2 cellular contexts compared by ENCODE assay signal in the genomic region with DNA sequence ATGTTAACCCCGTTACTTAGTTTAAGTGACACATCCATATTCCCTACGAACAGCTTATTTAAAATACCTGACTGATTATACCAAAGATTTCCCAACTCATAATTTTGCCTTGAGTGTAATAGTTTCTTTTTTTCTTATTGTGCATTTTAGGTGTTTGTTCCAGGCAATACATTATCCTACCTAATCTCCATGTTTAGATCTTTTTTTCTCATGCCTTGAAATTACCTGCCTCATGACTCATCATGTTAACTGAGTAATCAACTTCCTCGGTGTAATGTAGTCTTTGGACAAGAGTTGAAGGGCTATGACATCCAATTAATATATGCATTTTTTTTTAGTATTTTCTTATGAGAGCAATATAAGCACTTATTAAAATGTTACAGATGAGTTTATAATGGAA.
TF ChIP-seq lines count a peak whose summit lies in the region.

No MANE protein-coding gene starts in this region.

TF ChIP-seq in HCT116, 20 proteins besides CTCF, POLR2A, EP300 and RAD21 (continued from another document):
- TF ChIP-seq SP1 (IDR thresholded peaks at IDR 0.05; ENCODE audit: low read depth), result peak; percentile 55; the same call in 1 of the 2 replicates
- TF ChIP-seq JUND (IDR thresholded peaks at IDR 0.05), result peak; percentile 84
- TF ChIP-seq EGR1 (IDR thresholded peaks at IDR 0.05; ENCODE audit: low read depth), result 0 out of 2 replicates have a peak, but pooled peaks have one; percentile 15

TF ChIP-seq in SK-N-SH, 30 proteins besides CTCF, POLR2A, EP300 and RAD21 (continued from another document):
- peak; percentile 68 for TF ChIP-seq FOSL2 (IDR thresholded peaks at IDR 0.05; ENCODE audit: borderline replicate concordance, low read depth)
- no peak for TF ChIP-seq RXRA (IDR thresholded peaks at IDR 0.05; ENCODE audit: borderline replicate concordance, low read depth)
- TF ChIP-seq MAX (IDR thresholded peaks at IDR 0.05; ENCODE audit: low read depth), result no peak
- no peak for TF ChIP-seq FOXM1 (IDR thresholded peaks at IDR 0.05; ENCODE audit: low read depth)
- TF ChIP-seq RFX5 (IDR thresholded peaks at IDR 0.05; ENCODE audit: low read length), result no peak
- no peak for TF ChIP-seq CHD2 (IDR thresholded peaks at IDR 0.05; ENCODE audit: low read length, partially characterized antibody)
- TF ChIP-seq REST (IDR thresholded peaks at IDR 0.05; ENCODE audit: low read depth, low read length), result no peak
- TF ChIP-seq IRF3 (IDR thresholded peaks at IDR 0.05; ENCODE audit: low read depth, low read length), result no peak
- no peak for TF ChIP-seq FOXJ3 (CRISPR knock-in tag; IDR thresholded peaks at IDR 0.05)
TF ChIP-seq in SK-N-SH: peak in this region for 4.
